8 cellular contexts compared by ENCODE assay signal in the genomic region with DNA sequence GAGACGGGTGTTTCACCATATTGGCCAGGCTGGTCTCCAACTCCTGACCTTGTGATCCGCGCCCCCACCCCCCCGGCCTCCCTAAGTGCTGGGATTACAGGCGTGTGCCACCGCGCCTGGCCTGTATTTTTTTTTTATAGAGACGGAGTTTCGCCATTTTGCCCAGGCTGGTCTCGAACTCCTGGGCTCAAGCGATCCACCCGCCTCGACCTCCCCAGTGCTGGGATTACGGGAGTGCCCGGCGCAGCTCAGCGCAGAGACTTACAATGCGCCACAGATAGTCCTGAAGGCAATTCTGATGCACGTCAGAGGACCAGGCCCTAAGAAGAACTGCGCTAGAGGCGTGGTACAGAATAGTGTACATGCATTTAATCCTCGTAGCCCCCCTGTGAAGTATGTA. TPM values are rescaled to one million over a fixed set of nuclear protein-coding genes. Genes with fewer than 3 reads are reported as not detected.
DNase-seq lines count a peak whose midpoint lies in the region; ATAC-seq and TF ChIP-seq lines count a peak whose summit lies in the region.

No MANE protein-coding gene starts in this region.

- H3K4me3 ChIP-seq in AG04450 (ENCODE audit: low read depth, low read length) = peak overlapping the region; percentile 77
- H3K4me3 ChIP-seq in Loucy (ENCODE audit: low read length, poor library complexity, severe bottlenecking) = peak overlapping the region; percentile 96
- peak overlapping the region; percentile 75 for H3K4me3 ChIP-seq in choroid plexus epithelial cell (ENCODE audit: low read depth, low read length)

- no peaks in the 10 kb centered on the region for H3K9me3 ChIP-seq in AG04450 (ENCODE audit: control insufficient read depth, insufficient read depth, low read length)
- H3K9me3 ChIP-seq in Loucy (ENCODE audit: insufficient read depth, low read depth, low read length) = no peaks in the 10 kb centered on the region

- H3K27me3 Mint-ChIP-seq in naive thymus-derived CD8-positive, alpha-beta T cell = no peaks in the 10 kb centered on the region

- no peaks in the 10 kb centered on the region for H3K9me2 ChIP-seq in Loucy (replicated peaks; ENCODE audit: low read depth, low read length)

- ATAC-seq in naive thymus-derived CD8-positive, alpha-beta T cell = no peak
- ATAC-seq in HG03280 (IDR thresholded peaks at IDR 0.05; ENCODE audit: unreplicated experiment) (no peak), HG02973 (IDR thresholded peaks at IDR 0.05; ENCODE audit: unreplicated experiment) (no peak)

- H3F3A ChIP-seq in Loucy (ENCODE audit: low read depth) = no peaks in the 10 kb centered on the region

- H3K36me3 Mint-ChIP-seq in naive thymus-derived CD8-positive, alpha-beta T cell = peaks cover 0 to 14% (median 0%) of the 10 kb centered on the region in 3 donors

- peak overlapping the region; percentile 92 for H2AFZ ChIP-seq in Loucy (ENCODE audit: low read length)

- H3K9ac ChIP-seq in Loucy (ENCODE audit: low read depth, low read length, poor library complexity, severe bottlenecking) = no peak overlapping the region

- peaks cover 20% of the 10 kb centered on the region for H3K4me1 ChIP-seq in Loucy (ENCODE audit: insufficient read depth, low read length, poor library complexity, severe bottlenecking)

- no peaks in the 10 kb centered on the region for H3K9me3 Mint-ChIP-seq in naive thymus-derived CD8-positive, alpha-beta T cell

- TF ChIP-seq CTCF in AG04450 (IDR thresholded peaks at IDR 0.05; ENCODE audit: low read depth, low read length) (no peak), Loucy (conservative IDR thresholded peaks at IDR 0.05; ENCODE audit: low read length) (no peak), choroid plexus epithelial cell (conservative IDR thresholded peaks at IDR 0.05; ENCODE audit: low read depth, low read length) (no peak)

- no peak for DNase-seq in AG04450 (ENCODE audit: low read depth, low spot score)
- no peak for DNase-seq in choroid plexus epithelial cell (ENCODE audit: low read depth)
- no peak for DNase-seq in naive thymus-derived CD8-positive, alpha-beta T cell
- DNase-seq in epidermal melanocyte (ENCODE audit: insufficient read length, low spot score) = no peak
- DNase-seq in activated effector memory CD4-positive, alpha-beta T cell treated with Interleukin-2 at 50 U/mL for 16 hours = no peak

- H3K4me1 Mint-ChIP-seq in naive thymus-derived CD8-positive, alpha-beta T cell = peaks cover 5 to 23% (median 12%) of the 10 kb centered on the region in 4 donors

- H3K4me3 Mint-ChIP-seq in naive thymus-derived CD8-positive, alpha-beta T cell = peak overlapping the region; percentile 77 to 96 (median 90)

- H3K27ac ChIP-seq in AG04450 (ENCODE audit: low read depth, low read length) = no peak overlapping the region

- H3K4me2 ChIP-seq in Loucy (ENCODE audit: low read depth, low read length, poor library complexity, severe bottlenecking) = peak overlapping the region; percentile 25

- H3K27me3 ChIP-seq in AG04450 (ENCODE audit: control insufficient read depth, insufficient read depth, low read length) (no peaks in the 10 kb centered on the region), Loucy (ENCODE audit: insufficient read depth, low read length, poor library complexity, severe bottlenecking) (no peaks in the 10 kb centered on the region)

- H3K79me2 ChIP-seq in Loucy (ENCODE audit: insufficient read depth, low read length) = peaks cover 32% of the 10 kb centered on the region

- POLR2A ChIA-PET in AG04450 (lab: Yijun Ruan, JAX) = interaction anchor here (2.6 kb wide), 1 partner anchor 15 kb away, joined by 9 read pairs; no protein-coding TSS in a partner anchor
- POLR2A ChIA-PET in naive thymus-derived CD8-positive, alpha-beta T cell (lab: Charles Lee) = interaction anchor here (0.5 to 7.8 kb wide), 16 partner anchors 8 to 791 kb away, joined by 3 to 115 read pairs (median 5); a partner anchor contains a TSS

- H3K36me3 ChIP-seq in Loucy (ENCODE audit: insufficient read depth, low read length) = no peaks in the 10 kb centered on the region

- peaks cover 14% of the 10 kb centered on the region for H4K20me1 ChIP-seq in Loucy (ENCODE audit: insufficient read depth, low read length, poor library complexity, severe bottlenecking)

- CTCF ChIA-PET in AG04450 (lab: Charles Lee) = interaction anchor here (0.7 to 2.0 kb wide), 2 partner anchors 15 to 22 kb away, joined by 3 to 5 read pairs; a partner anchor contains a TSS

- H3K27ac Mint-ChIP-seq in naive thymus-derived CD8-positive, alpha-beta T cell = peak overlapping the region; percentile 88 to 98 (median 96)

RNA-seq across cellular contexts. Expression of a gene that starts 0.6 kb away (rescaled TPM):
- 38.9 and 74.1 TPM in 2 replicates for polyA plus RNA-seq in AG04450 (2011; rRNA removed)
- 111 and 136 TPM in 2 replicates for polyA minus RNA-seq in AG04450 (2011; rRNA and poly(A)+ RNA removed)
- total RNA-seq in naive thymus-derived CD8-positive, alpha-beta T cell = 100 to 1,000 TPM; 258 to 274 TPM
- 100 to 1,000 TPM in 2 of 3 donors, 10 to 100 TPM in 1; 70.2 to 111 (median 106) TPM for polyA plus RNA-seq in naive thymus-derived CD8-positive, alpha-beta T cell

RNA-seq across cellular contexts. Expression of a gene that starts 11.4 kb away (rescaled TPM):
- polyA plus RNA-seq in AG04450 (2011; rRNA removed) = 30.9 and 39.1 TPM in 2 replicates
- polyA minus RNA-seq in AG04450 (2011; rRNA and poly(A)+ RNA removed) = 39.5 and 52.6 TPM in 2 replicates
- total RNA-seq in naive thymus-derived CD8-positive, alpha-beta T cell = 10 to 100 TPM; 49.4 to 50.5 TPM
- polyA plus RNA-seq in naive thymus-derived CD8-positive, alpha-beta T cell = 10 to 100 TPM; 21.5 to 33.1 (median 24.9) TPM

RNA-seq across cellular contexts. Expression of a gene that starts 11.6 kb away (rescaled TPM):
- polyA plus RNA-seq in AG04450 (2011; rRNA removed) = 4.2 and 5.2 TPM in 2 replicates
- 3.2 and 4.9 TPM in 2 replicates for polyA minus RNA-seq in AG04450 (2011; rRNA and poly(A)+ RNA removed)
- 1 to 10 TPM in 1 of 2 experiments, under 1 TPM in 1; 0.60 to 1.0 TPM for total RNA-seq in naive thymus-derived CD8-positive, alpha-beta T cell
- polyA plus RNA-seq in naive thymus-derived CD8-positive, alpha-beta T cell = under 1 TPM; 0.22 to 0.90 (median 0.35) TPM

RNA-seq across cellular contexts. Expression of a gene that starts 16.2 kb away (rescaled TPM):
- 10.3 and 15.1 TPM in 2 replicates for polyA plus RNA-seq in AG04450 (2011; rRNA removed)
- 11.6 and 20.0 TPM in 2 replicates for polyA minus RNA-seq in AG04450 (2011; rRNA and poly(A)+ RNA removed)
- 10 to 100 TPM; 29.0 to 29.2 TPM for total RNA-seq in naive thymus-derived CD8-positive, alpha-beta T cell
- polyA plus RNA-seq in naive thymus-derived CD8-positive, alpha-beta T cell = 10 to 100 TPM; 17.4 to 22.6 (median 21.2) TPM

RNA-seq across cellular contexts. Expression of a gene that starts 22.1 kb away (rescaled TPM):
- 3.1 and 3.6 TPM in 2 replicates for polyA plus RNA-seq in AG04450 (2011; rRNA removed)
- 1.00 and 1.6 TPM in 2 replicates for polyA minus RNA-seq in AG04450 (2011; rRNA and poly(A)+ RNA removed)
- total RNA-seq in naive thymus-derived CD8-positive, alpha-beta T cell = 10 to 100 TPM; 16.6 to 17.9 TPM
- 10 to 100 TPM; 24.3 to 33.1 (median 29.8) TPM for polyA plus RNA-seq in naive thymus-derived CD8-positive, alpha-beta T cell
